ENCODE assay signal across 1 cellular context in genomic region chr14:23043749-23044148, GRCh38.
TF ChIP-seq lines count a peak whose summit lies in the region.

No MANE protein-coding gene starts in this region.

TF ChIP-seq in HepG2, 621 proteins besides CTCF, POLR2A, EP300 and RAD21:
- TF ChIP-seq ZNF275 (CRISPR knock-in tag; IDR thresholded peaks at IDR 0.05; ENCODE audit: borderline replicate concordance) (no peak), EEA1 (CRISPR knock-in tag; IDR thresholded peaks at IDR 0.05; ENCODE audit: borderline replicate concordance) (0 out of 2 replicates have a peak, but pooled peaks have one; percentile 78), ZNF543 (CRISPR knock-in tag; IDR thresholded peaks at IDR 0.05) (peak; percentile 21; the same call in 1 of the 2 replicates), ZNF280B (CRISPR knock-in tag; IDR thresholded peaks at IDR 0.05; ENCODE audit: borderline replicate concordance) (0 out of 2 replicates have a peak, but pooled peaks have one; percentile 35), ZNF891 (CRISPR knock-in tag; IDR thresholded peaks at IDR 0.05) (0 out of 2 replicates have a peak, but pooled peaks have one; percentile 34), ZNF547 (CRISPR knock-in tag; IDR thresholded peaks at IDR 0.05) (no peak), TRAFD1 (CRISPR knock-in tag; IDR thresholded peaks at IDR 0.05; ENCODE audit: borderline replicate concordance) (0 out of 2 replicates have a peak, but pooled peaks have one; percentile 21)
